In genomic region chr6:6643398-6643797, GRCh38 we compare ENCODE assay signal across 1 cellular context.
TF ChIP-seq lines count a peak whose summit lies in the region.

No MANE protein-coding gene starts in this region.

TF ChIP-seq in GM12878, 131 proteins besides CTCF, POLR2A, EP300 and RAD21 (continued from another document):
- TF ChIP-seq KLF5 (IDR thresholded peaks at IDR 0.05; ENCODE audit: partially characterized antibody) (peak; percentile 32), PAX5 (IDR thresholded peaks at IDR 0.05; ENCODE audit: borderline replicate concordance, low read depth, low read length) (peak; percentile 95), IRF4 (IDR thresholded peaks at IDR 0.05; ENCODE audit: low read depth, low read length) (peak; percentile 100), ZNF687 (IDR thresholded peaks at IDR 0.05) (peak; percentile 32; the same call in 1 of the 2 replicates), SMAD5 (IDR thresholded peaks at IDR 0.05; ENCODE audit: low read depth) (no peak), MYC (IDR thresholded peaks at IDR 0.05; ENCODE audit: insufficient read depth, insufficient read length, insufficient replicate concordance, low read length, severe bottlenecking) (no peak), BHLHE40 (IDR thresholded peaks at IDR 0.05; ENCODE audit: borderline replicate concordance in 1 of 2, low read depth in 2 of 2, low read length in 1 of 2) (peak; percentile 60 to 61; a peak in 3 of 4 replicates), E4F1 (IDR thresholded peaks at IDR 0.05; ENCODE audit: borderline replicate concordance, partially characterized antibody) (no peak), ETV6 (conservative IDR thresholded peaks at IDR 0.05 in 1 of 2, IDR thresholded peaks at IDR 0.05 in 1 of 2; ENCODE audit: borderline replicate concordance in 1 of 2, low read depth in 1 of 2) (peak in 1 of 2 experiments; percentile 91; a peak in 2 of 4 replicates), MEF2B (IDR thresholded peaks at IDR 0.05; ENCODE audit: partially characterized antibody, poor library complexity, severe bottlenecking) (peak; percentile 85), POLR2AphosphoS5 (IDR thresholded peaks at IDR 0.05; ENCODE audit: low read length) (peak; percentile 47), SMC3 (IDR thresholded peaks at IDR 0.05; ENCODE audit: borderline replicate concordance, low read length) (no peak), SREBF2 (IDR thresholded peaks at IDR 0.05; ENCODE audit: low read length) (no peak), CREM (IDR thresholded peaks at IDR 0.05; ENCODE audit: low read depth) (peak; percentile 97), SMAD1 (IDR thresholded peaks at IDR 0.05; ENCODE audit: low read depth, partially characterized antibody) (peak; percentile 89), LARP7 (IDR thresholded peaks at IDR 0.05) (no peak), ZNF592 (IDR thresholded peaks at IDR 0.05) (no peak), IRF5 (IDR thresholded peaks at IDR 0.05; ENCODE audit: borderline replicate concordance) (no peak), HCFC1 (IDR thresholded peaks at IDR 0.05; ENCODE audit: low read length) (no peak), ZNF384 (IDR thresholded peaks at IDR 0.05; ENCODE audit: borderline replicate concordance, low read depth, low read length) (no peak), EZH2 (IDR thresholded peaks at IDR 0.05; ENCODE audit: borderline replicate concordance, control insufficient read depth, low read depth, low read length) (no peak)
- TF ChIP-seq, protein P1, sequence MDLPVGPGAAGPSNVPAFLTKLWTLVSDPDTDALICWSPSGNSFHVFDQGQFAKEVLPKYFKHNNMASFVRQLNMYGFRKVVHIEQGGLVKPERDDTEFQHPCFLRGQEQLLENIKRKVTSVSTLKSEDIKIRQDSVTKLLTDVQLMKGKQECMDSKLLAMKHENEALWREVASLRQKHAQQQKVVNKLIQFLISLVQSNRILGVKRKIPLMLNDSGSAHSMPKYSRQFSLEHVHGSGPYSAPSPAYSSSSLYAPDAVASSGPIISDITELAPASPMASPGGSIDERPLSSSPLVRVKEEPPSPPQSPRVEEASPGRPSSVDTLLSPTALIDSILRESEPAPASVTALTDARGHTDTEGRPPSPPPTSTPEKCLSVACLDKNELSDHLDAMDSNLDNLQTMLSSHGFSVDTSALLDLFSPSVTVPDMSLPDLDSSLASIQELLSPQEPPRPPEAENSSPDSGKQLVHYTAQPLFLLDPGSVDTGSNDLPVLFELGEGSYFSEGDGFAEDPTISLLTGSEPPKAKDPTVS (IDR thresholded peaks at IDR 0.05; ENCODE audit: low read depth, low read length) = no peak
- TF ChIP-seq, protein P2, sequence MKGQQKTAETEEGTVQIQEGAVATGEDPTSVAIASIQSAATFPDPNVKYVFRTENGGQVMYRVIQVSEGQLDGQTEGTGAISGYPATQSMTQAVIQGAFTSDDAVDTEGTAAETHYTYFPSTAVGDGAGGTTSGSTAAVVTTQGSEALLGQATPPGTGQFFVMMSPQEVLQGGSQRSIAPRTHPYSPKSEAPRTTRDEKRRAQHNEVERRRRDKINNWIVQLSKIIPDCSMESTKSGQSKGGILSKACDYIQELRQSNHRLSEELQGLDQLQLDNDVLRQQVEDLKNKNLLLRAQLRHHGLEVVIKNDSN (IDR thresholded peaks at IDR 0.05; ENCODE audit: borderline replicate concordance, extremely low read length, insufficient read depth, low read depth, low read length) = no peak
